ENCODE assay signal across 32 cellular contexts in the genomic region with DNA sequence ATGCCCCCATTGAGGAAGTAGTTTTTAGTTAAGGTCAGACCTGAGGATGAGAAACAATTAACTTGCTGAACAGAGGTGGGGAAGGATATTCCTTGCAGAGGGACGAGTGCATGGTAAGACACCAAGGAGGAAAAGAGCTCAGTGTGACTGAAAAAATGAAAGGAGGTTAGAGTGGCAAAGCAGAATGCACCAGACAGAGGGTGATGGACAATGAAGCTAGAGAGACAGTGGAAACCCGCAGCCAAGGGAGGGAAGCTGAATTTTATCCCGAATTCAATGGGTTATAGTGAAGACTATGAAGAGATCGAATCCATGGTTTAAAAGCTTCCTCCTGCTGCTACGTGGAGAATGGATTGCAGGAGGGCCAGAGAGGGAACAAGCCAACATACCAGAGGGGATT.
"Had no signal": no experiment of that assay in that cellular context is flagged by ENCODE, and none has a peak within 500 bp of the region (broad histone marks: within the 10 kb centered on the region; RNA-seq: fewer than 3 reads in every experiment).

No MANE protein-coding gene starts in this region.

- H3K36me3 Mint-ChIP-seq: naive thymus-derived CD4-positive, alpha-beta T cell; natural killer cell; stimulated activated memory B cell treated with anti-CD40 and anti-IgM and Interleukin-4, amounts not matched to agents 10 μg/mL and 1 μg/mL and 100 μg/mL, for 72 hours had no signal

- ATAC-seq: naive thymus-derived CD4-positive, alpha-beta T cell; natural killer cell; psoas muscle; right cardiac atrium; sciatic nerve; stimulated activated memory B cell treated with anti-CD40 and anti-IgM and Interleukin-4, amounts not matched to agents 10 μg/mL and 1 μg/mL and 100 μg/mL, for 72 hours; stimulated activated naive CD8-positive, alpha-beta T cell treated with anti-CD3 and anti-CD28 coated beads, Interleukin-15, amount 100 ng/mL, for 72 hours; stimulated activated naive CD8-positive, alpha-beta T cell treated with anti-CD3 and anti-CD28 coated beads, Interleukin-15, Interleukin-2, amounts not matched to agents 100 U/mL and 50 U/mL, for 24 hours; upper lobe of right lung had no signal

- H3K36me3 ChIP-seq: ovary, spleen, suprapubic skin, tibial artery, transverse colon, upper lobe of right lung, uterus had no signal

- H3K27me3 ChIP-seq: neutrophil, ovary, spleen, suprapubic skin, testis, tibial artery, transverse colon, upper lobe of right lung, uterus had no signal

- H3K9ac ChIP-seq: parathyroid adenoma had no signal

- H3K4me3 Mint-ChIP-seq: naive thymus-derived CD4-positive, alpha-beta T cell; natural killer cell; nephron; stimulated activated memory B cell treated with anti-CD40 and anti-IgM and Interleukin-4, amounts not matched to agents 10 μg/mL and 1 μg/mL and 100 μg/mL, for 72 hours; stimulated activated naive CD8-positive, alpha-beta T cell treated with anti-CD3 and anti-CD28 coated beads, Interleukin-15, amount 100 ng/mL, for 72 hours; type B pancreatic cell had no signal

- H3K27me3 Mint-ChIP-seq: progenitor cell of endocrine pancreas; stimulated activated memory B cell treated with anti-CD40 and anti-IgM and Interleukin-4, amounts not matched to agents 10 μg/mL and 1 μg/mL and 100 μg/mL, for 72 hours; stimulated activated naive CD8-positive, alpha-beta T cell treated with anti-CD3 and anti-CD28 coated beads, Interleukin-15, amount 100 ng/mL, for 72 hours; type B pancreatic cell had no signal

- H3K9me3 Mint-ChIP-seq: stimulated activated naive CD8-positive, alpha-beta T cell treated with anti-CD3 and anti-CD28 coated beads, Interleukin-15, amount 100 ng/mL, for 72 hours; type B pancreatic cell had no signal

- DNase-seq: naive thymus-derived CD4-positive, alpha-beta T cell; natural killer cell; nucleus accumbens; ovary; posterior cingulate gyrus; psoas muscle; right cardiac atrium; spleen; stimulated activated CD4-positive, alpha-beta T cell treated with anti-CD3 and anti-CD28 coated beads, Interleukin-12 subunit alpha, Interleukin-12 subunit beta, amount 100 ng/mL, for 4 hours; stimulated activated CD4-positive, alpha-beta T cell treated with anti-CD3 and anti-CD28 coated beads, Interleukin-1b, Interleukin-23, amount 100 ng/mL, for 48 hours; stimulated activated CD4-positive, alpha-beta T cell treated with anti-CD3 and anti-CD28 coated beads, Interleukin-4, amount 100 ng/mL, for 1 hour; stimulated activated CD4-positive, alpha-beta T cell treated with anti-CD3 and anti-CD28 coated beads, Interleukin-4, amount 100 ng/mL, for 4 hours; stimulated activated CD8-positive, alpha-beta memory T cell treated with anti-CD3 and anti-CD28 coated beads, Interleukin-4, amount 100 ng/mL, for 48 hours; stimulated activated naive CD4-positive, alpha-beta T cell; stimulated activated naive CD8-positive, alpha-beta T cell treated with anti-CD3 and anti-CD28 coated beads, Interleukin-15, amount 100 ng/mL, for 72 hours; stimulated activated naive CD8-positive, alpha-beta T cell treated with anti-CD3 and anti-CD28 coated beads, Interleukin-15, Interleukin-2, amounts not matched to agents 100 U/mL and 50 U/mL, for 24 hours; substantia nigra; testis; tibial artery; transverse colon; upper lobe of right lung; uterus had no signal

- H3K27ac Mint-ChIP-seq: naive thymus-derived CD4-positive, alpha-beta T cell; natural killer cell; nephron; progenitor cell of endocrine pancreas; stimulated activated memory B cell treated with anti-CD40 and anti-IgM and Interleukin-4, amounts not matched to agents 10 μg/mL and 1 μg/mL and 100 μg/mL, for 72 hours; stimulated activated naive CD8-positive, alpha-beta T cell treated with anti-CD3 and anti-CD28 coated beads, Interleukin-15, amount 100 ng/mL, for 72 hours; type B pancreatic cell had no signal

- H3K79me2 ChIP-seq: parathyroid adenoma had no signal

- H3K4me3 ChIP-seq: ovary, psoas muscle, skin epidermis, smooth muscle cell, spleen, suprapubic skin, testis, tibial artery, transverse colon, upper lobe of right lung, uterus had no signal

- H3K4me1 Mint-ChIP-seq: naive thymus-derived CD4-positive, alpha-beta T cell; natural killer cell; stimulated activated memory B cell treated with anti-CD40 and anti-IgM and Interleukin-4, amounts not matched to agents 10 μg/mL and 1 μg/mL and 100 μg/mL, for 72 hours; stimulated activated naive CD8-positive, alpha-beta T cell treated with anti-CD3 and anti-CD28 coated beads, Interleukin-15, amount 100 ng/mL, for 72 hours had no signal

- H3K9me3 ChIP-seq: neutrophil, ovary, psoas muscle, spleen, suprapubic skin, testis, tibial artery, transverse colon, upper lobe of right lung, uterus had no signal

- H3K4me1 ChIP-seq: parathyroid adenoma, spleen, testis, tibial artery, transverse colon, upper lobe of right lung, uterus had no signal

- H3K27ac ChIP-seq: neutrophil, ovary, parathyroid adenoma, psoas muscle, skin epidermis, spleen, suprapubic skin, testis, tibial artery, transverse colon, upper lobe of right lung, uterus had no signal

- H3K4me2 ChIP-seq: smooth muscle cell had no signal

- H2AFZ ChIP-seq: parathyroid adenoma had no signal
